In genomic region chr13:31350560-31350959, GRCh38 we compare ENCODE assay signal across 18 cellular contexts.
DNase-seq lines count a peak whose midpoint lies in the region; ATAC-seq, FAIRE-seq and TF ChIP-seq lines count a peak whose summit lies in the region.
"Had no signal": no experiment of that assay in that cellular context is flagged by ENCODE, and none has a peak within 500 bp of the region (broad histone marks: within the 10 kb centered on the region; RNA-seq: fewer than 3 reads in every experiment).

No MANE protein-coding gene starts in this region.

- TF ChIP-seq POLR2A in HepG2 (IDR thresholded peaks at IDR 0.05; ENCODE audit: insufficient read depth in 1 of 2, low read depth in 2 of 2, low read length in 2 of 2), result no peak

- H3K9ac ChIP-seq in endodermal cell (ENCODE audit: extremely low read depth, low read length, poor library complexity, severe bottlenecking) (no peak overlapping the region), neural cell (ENCODE audit: low read length) (no peak overlapping the region), HepG2 (ENCODE audit: insufficient read depth, low read depth, low read length) (no peak overlapping the region)

- H3K4me1 Mint-ChIP-seq in endodermal cell, result no peaks in the 10 kb centered on the region
- H3K4me1 Mint-ChIP-seq: CD14-positive monocyte had no signal

- in situ Hi-C loops in HepG2 (cut with HindIII; ENCODE audit: extremely low pct_ligation_motif_present, low pct_unique_long_range_greater_than_20kb), result no loop called here

- H3K27me3 Mint-ChIP-seq in endodermal cell (ENCODE audit: insufficient read depth), result no peaks in the 10 kb centered on the region

- H3K79me2 ChIP-seq in neural cell (replicated peaks; ENCODE audit: insufficient read depth, low read length) (no peaks in the 10 kb centered on the region), HepG2 (ENCODE audit: insufficient read depth, low read length) (no peaks in the 10 kb centered on the region)

- H3F3A ChIP-seq in neural cell (ENCODE audit: insufficient read depth, low read length, poor library complexity, severe bottlenecking), result no peaks in the 10 kb centered on the region

- H3K27ac ChIP-seq in endodermal cell (ENCODE audit: low read depth, low read length) (peak overlapping the region; percentile 40), neural cell (ENCODE audit: low read length) (peak overlapping the region; percentile 45), HepG2 (ENCODE audit: extremely low read length, insufficient read depth, low read length) (no peak overlapping the region)

- H3K27me3 ChIP-seq in endodermal cell (ENCODE audit: control insufficient read depth, insufficient read depth, low read length, poor library complexity, severe bottlenecking), result no peaks in the 10 kb centered on the region
- H3K27me3 ChIP-seq in neural cell (ENCODE audit: insufficient read depth, low read depth, low read length), result no peaks in the 10 kb centered on the region
- no peaks in the 10 kb centered on the region; a peak in 2 of 5 replicates for H3K27me3 ChIP-seq in HepG2 (ENCODE audit: control insufficient read depth in 1 of 2, insufficient read depth in 2 of 2, low read length in 2 of 2)

- no TSS peak for BruUV-seq in HepG2 (replicated peaks; lab: Mats Ljungman, UMichigan)

- H3K9me2 ChIP-seq in neural cell (ENCODE audit: insufficient read depth, low read length), result no peaks in the 10 kb centered on the region

- no peak overlapping the region for H3K4me3 Mint-ChIP-seq in endodermal cell
- H3K4me3 Mint-ChIP-seq: CD8-positive, alpha-beta T cell had no signal

- FAIRE-seq in HepG2 (lab: Jason Lieb, UNC), result no peak
- FAIRE-seq: A204.1, D721Med, H54 had no signal

- peaks cover 5% of the 10 kb centered on the region for H3K36me3 Mint-ChIP-seq in endodermal cell (ENCODE audit: low read depth)
- H3K36me3 Mint-ChIP-seq: CD14-positive monocyte; CD8-positive, alpha-beta T cell had no signal

- WGBS in endodermal cell (ENCODE audit: insufficient coverage in 1 of 2, insufficient read length in 1 of 2), 2 experiments, result 76 to 90% methylated on average over 4 to 5 of the region's 5 CpGs
- 1% methylated on average over 5 of the region's 5 CpGs for WGBS in HepG2 (ENCODE audit: low lambda C conversion rate)

- no peak for TF ChIP-seq CTCF in endodermal cell (conservative IDR thresholded peaks at IDR 0.05)
- TF ChIP-seq CTCF in neural cell (IDR thresholded peaks at IDR 0.05; ENCODE audit: poor library complexity, severe bottlenecking), result no peak
- no peak for TF ChIP-seq CTCF in HepG2 (CRISPR knock-in tag; IDR thresholded peaks at IDR 0.05)

- H3K27ac Mint-ChIP-seq in endodermal cell, result no peak overlapping the region
- H3K27ac Mint-ChIP-seq: CD8-positive, alpha-beta T cell had no signal

- H3K4me3 ChIP-seq in endodermal cell (ENCODE audit: low read length) (no peak overlapping the region), neural cell (ENCODE audit: low read length) (no peak overlapping the region), HepG2 (replicated peaks in 1 of 3; ENCODE audit: insufficient read depth in 1 of 3, low read depth in 2 of 3, low read length in 3 of 3) (no peak overlapping the region)

- H3K4me1 ChIP-seq in endodermal cell (ENCODE audit: control insufficient read depth, insufficient read depth, low read length) (no peaks in the 10 kb centered on the region), HepG2 (ENCODE audit: insufficient read depth, low read length) (no peaks in the 10 kb centered on the region)

- peak; percentile 13 for DNase-seq in EL
- DNase-seq in endodermal cell, result no peak
- DNase-seq in anterior cingulate cortex (lab: John Stamatoyannopoulos, UW), result no peak
- DNase-seq in HepG2 (ENCODE audit: low spot score), result no peak
- no peak for DNase-seq in NCI-H446 (lab: John Stamatoyannopoulos, UW)
- DNase-seq: CD8-positive, alpha-beta T cell; COR-L47; DMS153; DMS79 treated with DMSO at 0.1 percent for 48 hours; GF-D8; IMR-90 had no signal

- ATAC-seq in HG02970 (IDR thresholded peaks at IDR 0.05; ENCODE audit: low FRiP score, unreplicated experiment), result no peak
- ATAC-seq in HepG2, result no peak
- ATAC-seq: CD8-positive, alpha-beta T cell; HCT116 had no signal

- intact Hi-C loops in HepG2 (cut with micrococcal nuclease; ENCODE audit: unreplicated experiment), result no loop called here

- TF ChIP-seq EP300 in neural cell (conservative IDR thresholded peaks at IDR 0.05; ENCODE audit: poor library complexity, severe bottlenecking) (no peak), HepG2 (IDR thresholded peaks at IDR 0.05; ENCODE audit: low read depth in 2 of 2, low read length in 2 of 2) (no peak), HepG2 (CRISPR knock-in tag; IDR thresholded peaks at IDR 0.05; ENCODE audit: borderline replicate concordance) (no peak)

- TF ChIP-seq RAD21 in neural cell (conservative IDR thresholded peaks at IDR 0.05) (no peak), HepG2 (CRISPR knock-in tag; IDR thresholded peaks at IDR 0.05) (no peak)

- H3K36me3 ChIP-seq in endodermal cell (ENCODE audit: control insufficient read depth, insufficient read depth, low read length) (no peaks in the 10 kb centered on the region), neural cell (ENCODE audit: insufficient read depth, low read length) (no peaks in the 10 kb centered on the region), HepG2 (replicated peaks in 1 of 2; ENCODE audit: control insufficient read depth in 1 of 2, insufficient read depth in 2 of 2, low read length in 2 of 2) (no peaks in the 10 kb centered on the region)

- H4K20me1 ChIP-seq in neural cell (ENCODE audit: insufficient read depth) (no peaks in the 10 kb centered on the region), HepG2 (ENCODE audit: insufficient read depth, low read length) (no peaks in the 10 kb centered on the region)

- H3K4me2 ChIP-seq in neural cell (ENCODE audit: low read length) (no peak overlapping the region), HepG2 (ENCODE audit: low read depth, low read length) (no peak overlapping the region)

- H3K9me3 ChIP-seq in endodermal cell (ENCODE audit: control insufficient read depth, low read length), result peaks cover 18% of the 10 kb centered on the region
- H3K9me3 ChIP-seq in neural cell (ENCODE audit: low read length), result no peaks in the 10 kb centered on the region
- H3K9me3 ChIP-seq in HepG2 (ENCODE audit: low read length), result peaks cover 18% of the 10 kb centered on the region

- CTCF ChIA-PET in HepG2 (lab: Yijun Ruan, JAX; ENCODE audit: low intra/inter-chr PET ratio, low total read pairs), result no interaction called here

- H3K9me3 Mint-ChIP-seq in endodermal cell, result peaks cover 26% of the 10 kb centered on the region

- H2AFZ ChIP-seq in neural cell (ENCODE audit: low read depth, low read length), result no peak overlapping the region
- no peak overlapping the region for H2AFZ ChIP-seq in HepG2 (ENCODE audit: low read length)

- POLR2A ChIA-PET in HepG2 (lab: Yijun Ruan, JAX), result no interaction called here

TF ChIP-seq in neural cell, 6 proteins besides CTCF, POLR2A, EP300 and RAD21 (continues in another document):
- TF ChIP-seq MXI1 (conservative IDR thresholded peaks at IDR 0.05; ENCODE audit: poor library complexity, severe bottlenecking), result no peak
- no peak for TF ChIP-seq REST (IDR thresholded peaks at IDR 0.05; ENCODE audit: borderline replicate concordance)

TF ChIP-seq in HepG2, 621 proteins besides CTCF, POLR2A, EP300 and RAD21:
- TF ChIP-seq SSRP1 (CRISPR knock-in tag; IDR thresholded peaks at IDR 0.05) (no peak), RFXANK (CRISPR knock-in tag; IDR thresholded peaks at IDR 0.05) (no peak), ZNF253 (CRISPR knock-in tag; IDR thresholded peaks at IDR 0.05; ENCODE audit: borderline replicate concordance) (no peak), ZNF543 (CRISPR knock-in tag; IDR thresholded peaks at IDR 0.05) (no peak), PHF8 (CRISPR knock-in tag; IDR thresholded peaks at IDR 0.05) (no peak), PAWR (CRISPR knock-in tag; IDR thresholded peaks at IDR 0.05; ENCODE audit: borderline replicate concordance) (no peak), CBX1 (IDR thresholded peaks at IDR 0.05; ENCODE audit: low read depth) (no peak), EHMT2 (IDR thresholded peaks at IDR 0.05; ENCODE audit: borderline replicate concordance, low read depth, low read length) (no peak), ETV5 (CRISPR knock-in tag; IDR thresholded peaks at IDR 0.05; ENCODE audit: borderline replicate concordance) (no peak), SP140L (CRISPR knock-in tag; IDR thresholded peaks at IDR 0.05; ENCODE audit: borderline replicate concordance) (no peak)
